12 cellular contexts compared by ENCODE assay signal in the genomic region with DNA sequence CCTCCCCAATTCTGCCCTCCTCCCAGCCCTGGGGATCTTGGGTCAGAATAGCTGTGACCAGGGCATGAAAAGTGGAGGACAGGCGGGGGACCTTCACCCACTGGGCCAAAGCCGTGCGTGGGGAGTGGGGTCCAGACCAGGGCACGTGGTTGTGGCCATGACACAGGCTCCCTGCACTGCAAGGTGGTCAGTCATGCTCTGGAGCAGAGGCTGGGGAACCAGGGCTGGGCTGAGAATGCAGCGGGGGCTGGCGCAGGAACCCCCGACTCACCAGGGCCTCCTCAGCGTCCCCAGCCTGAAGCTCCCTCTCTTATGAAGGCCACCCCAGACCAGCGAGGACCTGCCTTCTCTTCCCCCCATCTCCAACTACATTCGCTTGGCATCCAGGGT. TPM values are rescaled to one million over a fixed set of nuclear protein-coding genes. Genes with fewer than 3 reads are reported as not detected.
DNase-seq lines count a peak whose midpoint lies in the region; ATAC-seq and TF ChIP-seq lines count a peak whose summit lies in the region.
"Had no signal": no experiment of that assay in that cellular context is flagged by ENCODE, and none has a peak within 500 bp of the region (broad histone marks: within the 10 kb centered on the region; RNA-seq: fewer than 3 reads in every experiment).

No MANE protein-coding gene starts in this region.

- in situ Hi-C loops in gastrocnemius medialis (cut with MboI; ENCODE audit: low sequenced_read_pairs in 4 of 4): no loop called here

- H3K36me3 ChIP-seq in Karpas-422 (ENCODE audit: insufficient read depth, low read length) (no peaks in the 10 kb centered on the region; the same call in 1 of the 2 replicates), endodermal cell (ENCODE audit: control insufficient read depth, insufficient read depth, low read length) (peaks cover 1% of the 10 kb centered on the region), gastrocnemius medialis (peaks cover 0 to 4% of the 10 kb centered on the region in 2 donors), body of pancreas (replicated peaks in 1 of 2; ENCODE audit: insufficient read depth in 1 of 2, low read depth in 2 of 2) (peaks cover 0 to under 1% of the 10 kb centered on the region in 2 donors)

- peak overlapping the region; percentile 99; the same call in 1 of the 2 replicates for H3K9ac ChIP-seq in Karpas-422 (ENCODE audit: low read length)
- no peak overlapping the region for H3K9ac ChIP-seq in endodermal cell (ENCODE audit: extremely low read depth, low read length, poor library complexity, severe bottlenecking)

- H3K79me2 ChIP-seq in Karpas-422 (ENCODE audit: low read length): peaks cover 58% of the 10 kb centered on the region

- CTCF ChIA-PET in activated CD8-positive, alpha-beta T cell treated with anti-CD3 and anti-CD28 coated beads for 36 hours (lab: Charles Lee): interaction anchor here (0.8 to 1.1 kb wide), 2 partner anchors 26 to 32 kb away, joined by 3 to 4 read pairs; no protein-coding TSS in a partner anchor
- CTCF ChIA-PET in activated CD8-positive, alpha-beta T cell treated with anti-CD3 and anti-CD28 coated beads, Interleukin-2, amount 10 ng/mL, durations not matched to agents 7 days and 5 days (lab: Charles Lee): interaction anchor here (2.6 kb wide), 1 partner anchor 29 kb away, joined by 8 read pairs; a partner anchor contains a TSS

- H3K4me1 ChIP-seq in Karpas-422 (ENCODE audit: low read length) (peaks cover 36% of the 10 kb centered on the region), endodermal cell (ENCODE audit: control insufficient read depth, insufficient read depth, low read length) (peaks cover 5% of the 10 kb centered on the region), gastrocnemius medialis (peaks cover 53 to 70% of the 10 kb centered on the region in 2 donors), body of pancreas (peaks cover 45% of the 10 kb centered on the region)

- no peak for ATAC-seq in activated CD8-positive, alpha-beta T cell treated with anti-CD3 and anti-CD28 coated beads for 36 hours
- ATAC-seq in activated CD8-positive, alpha-beta T cell treated with anti-CD3 and anti-CD28 coated beads, Interleukin-2, amount 10 ng/mL, durations not matched to agents 7 days and 5 days: no peak
- ATAC-seq in gastrocnemius medialis (no peak), body of pancreas (no peak), GM18868 (IDR thresholded peaks at IDR 0.05; ENCODE audit: unreplicated experiment) (no peak)
- ATAC-seq: natural killer cell treated with Interleukin-12 subunit alpha and Interleukin-12 subunit beta and Interleukin-15 and Interleukin-18, amount 100 ng/mL, for 72 hours had no signal

- H3K27ac ChIP-seq in Karpas-422 (ENCODE audit: low read length): no peak overlapping the region
- H3K27ac ChIP-seq in endodermal cell (ENCODE audit: low read depth, low read length): no peak overlapping the region
- peak overlapping the region; percentile 96 to 99 (median 98) for H3K27ac ChIP-seq in gastrocnemius medialis
- H3K27ac ChIP-seq in body of pancreas: peak overlapping the region in 2 of 4 donors; percentile 67 to 79

- no peaks in the 10 kb centered on the region for H3K36me3 Mint-ChIP-seq in activated CD8-positive, alpha-beta T cell treated with anti-CD3 and anti-CD28 coated beads for 36 hours (ENCODE audit: low read depth)
- H3K36me3 Mint-ChIP-seq in activated CD8-positive, alpha-beta T cell treated with anti-CD3 and anti-CD28 coated beads, Interleukin-2, amount 10 ng/mL, durations not matched to agents 7 days and 5 days (ENCODE audit: low read depth): no peaks in the 10 kb centered on the region
- peaks cover under 1% of the 10 kb centered on the region for H3K36me3 Mint-ChIP-seq in endodermal cell (ENCODE audit: low read depth)
- H3K36me3 Mint-ChIP-seq: natural killer cell treated with Interleukin-12 subunit alpha and Interleukin-12 subunit beta and Interleukin-15 and Interleukin-18, amount 100 ng/mL, for 72 hours had no signal

- POLR2A ChIA-PET in activated CD8-positive, alpha-beta T cell treated with anti-CD3 and anti-CD28 coated beads for 36 hours (lab: Charles Lee): interaction anchor here (1.3 to 1.4 kb wide), 2 partner anchors 25 to 75 kb away, joined by 3 read pairs; no protein-coding TSS in a partner anchor
- POLR2A ChIA-PET in activated CD8-positive, alpha-beta T cell treated with anti-CD3 and anti-CD28 coated beads, Interleukin-2, amount 10 ng/mL, durations not matched to agents 7 days and 5 days (lab: Charles Lee): no interaction called here

- WGBS in endodermal cell (ENCODE audit: insufficient coverage in 1 of 2, insufficient read length in 1 of 2), 2 experiments: 92 to 98% methylated on average over 8 to 10 of the region's 10 CpGs
- WGBS in body of pancreas, 2 donors: 77 to 100% methylated on average over 1 to 10 of the region's 10 CpGs

- H3K27me3 Mint-ChIP-seq in activated CD8-positive, alpha-beta T cell treated with anti-CD3 and anti-CD28 coated beads for 36 hours: no peaks in the 10 kb centered on the region
- no peaks in the 10 kb centered on the region for H3K27me3 Mint-ChIP-seq in activated CD8-positive, alpha-beta T cell treated with anti-CD3 and anti-CD28 coated beads, Interleukin-2, amount 10 ng/mL, durations not matched to agents 7 days and 5 days (ENCODE audit: low read depth)
- no peaks in the 10 kb centered on the region for H3K27me3 Mint-ChIP-seq in endodermal cell (ENCODE audit: insufficient read depth)
- H3K27me3 Mint-ChIP-seq: natural killer cell treated with Interleukin-12 subunit alpha and Interleukin-12 subunit beta and Interleukin-15 and Interleukin-18, amount 100 ng/mL, for 72 hours had no signal

- H2AFZ ChIP-seq in Karpas-422 (ENCODE audit: low read length): no peak overlapping the region

- H3K27ac Mint-ChIP-seq in activated CD8-positive, alpha-beta T cell treated with anti-CD3 and anti-CD28 coated beads for 36 hours: no peak overlapping the region
- H3K27ac Mint-ChIP-seq in activated CD8-positive, alpha-beta T cell treated with anti-CD3 and anti-CD28 coated beads, Interleukin-2, amount 10 ng/mL, durations not matched to agents 7 days and 5 days: no peak overlapping the region
- no peak overlapping the region for H3K27ac Mint-ChIP-seq in endodermal cell

- H3K9me3 ChIP-seq in Karpas-422 (ENCODE audit: low read length) (no peaks in the 10 kb centered on the region), endodermal cell (ENCODE audit: control insufficient read depth, low read length) (no peaks in the 10 kb centered on the region), gastrocnemius medialis (no peaks in the 10 kb centered on the region), body of pancreas (no peaks in the 10 kb centered on the region)
- H3K9me3 ChIP-seq: spleen had no signal

- H3K4me3 Mint-ChIP-seq in activated CD8-positive, alpha-beta T cell treated with anti-CD3 and anti-CD28 coated beads for 36 hours: peak overlapping the region; percentile 78
- no peak overlapping the region for H3K4me3 Mint-ChIP-seq in activated CD8-positive, alpha-beta T cell treated with anti-CD3 and anti-CD28 coated beads, Interleukin-2, amount 10 ng/mL, durations not matched to agents 7 days and 5 days
- H3K4me3 Mint-ChIP-seq in endodermal cell: peak overlapping the region; percentile 67

- peaks cover 39% of the 10 kb centered on the region; the same call in 1 of the 2 replicates for H4K20me1 ChIP-seq in Karpas-422 (ENCODE audit: insufficient read depth, low read depth, low read length)

- no peaks in the 10 kb centered on the region for H3K9me3 Mint-ChIP-seq in activated CD8-positive, alpha-beta T cell treated with anti-CD3 and anti-CD28 coated beads for 36 hours
- no peaks in the 10 kb centered on the region for H3K9me3 Mint-ChIP-seq in activated CD8-positive, alpha-beta T cell treated with anti-CD3 and anti-CD28 coated beads, Interleukin-2, amount 10 ng/mL, durations not matched to agents 7 days and 5 days (ENCODE audit: insufficient read depth)
- no peaks in the 10 kb centered on the region for H3K9me3 Mint-ChIP-seq in endodermal cell
- H3K9me3 Mint-ChIP-seq: natural killer cell treated with Interleukin-12 subunit alpha and Interleukin-12 subunit beta and Interleukin-15 and Interleukin-18, amount 100 ng/mL, for 72 hours had no signal

- TF ChIP-seq POLR2A in gastrocnemius medialis (IDR thresholded peaks at IDR 0.05): no peak
- no peak for TF ChIP-seq POLR2A in body of pancreas (IDR thresholded peaks at IDR 0.05)

- no peaks in the 10 kb centered on the region for H3K27me3 ChIP-seq in Karpas-422 (ENCODE audit: low read length)
- no peaks in the 10 kb centered on the region for H3K27me3 ChIP-seq in endodermal cell (ENCODE audit: control insufficient read depth, insufficient read depth, low read length, poor library complexity, severe bottlenecking)
- no peaks in the 10 kb centered on the region for H3K27me3 ChIP-seq in gastrocnemius medialis
- no peaks in the 10 kb centered on the region for H3K27me3 ChIP-seq in body of pancreas

- intact Hi-C loops in activated CD8-positive, alpha-beta T cell treated with anti-CD3 and anti-CD28 coated beads for 36 hours (cut with micrococcal nuclease): no loop called here
- intact Hi-C loops in gastrocnemius medialis (cut with DNase I; ENCODE audit: low total_unique reads) (loop anchor here (5.0 kb wide), 2 partner anchors 161 to 364 kb away; a partner anchor contains a TSS), body of pancreas (cut with DNase I) (no loop called here)

- TF ChIP-seq CTCF in activated CD8-positive, alpha-beta T cell treated with anti-CD3 and anti-CD28 coated beads for 36 hours (IDR thresholded peaks at IDR 0.05): no peak
- TF ChIP-seq CTCF in endodermal cell (conservative IDR thresholded peaks at IDR 0.05) (no peak), gastrocnemius medialis (IDR thresholded peaks at IDR 0.05 in 4 of 5, conservative IDR thresholded peaks at IDR 0.05 in 1 of 5) (no peak), body of pancreas (IDR thresholded peaks at IDR 0.05) (no peak)

- no peaks in the 10 kb centered on the region for H3K9me2 ChIP-seq in Karpas-422 (replicated peaks; ENCODE audit: insufficient read depth, low read length)

- H3K4me2 ChIP-seq in Karpas-422 (ENCODE audit: low read depth, low read length, poor library complexity, severe bottlenecking): peak overlapping the region; percentile 94

- H3K4me3 ChIP-seq in Karpas-422 (ENCODE audit: low read length) (peak overlapping the region; percentile 99; the same call in 1 of the 2 replicates), endodermal cell (ENCODE audit: low read length) (no peak overlapping the region), gastrocnemius medialis (peak overlapping the region; percentile 56 to 74 (median 60)), body of pancreas (no peak overlapping the region)

- peaks cover 22% of the 10 kb centered on the region for H3K4me1 Mint-ChIP-seq in activated CD8-positive, alpha-beta T cell treated with anti-CD3 and anti-CD28 coated beads for 36 hours (ENCODE audit: low read depth)
- H3K4me1 Mint-ChIP-seq in activated CD8-positive, alpha-beta T cell treated with anti-CD3 and anti-CD28 coated beads, Interleukin-2, amount 10 ng/mL, durations not matched to agents 7 days and 5 days (ENCODE audit: low read depth): peaks cover 20% of the 10 kb centered on the region
- H3K4me1 Mint-ChIP-seq in endodermal cell: peaks cover 2% of the 10 kb centered on the region

- no peak for DNase-seq in activated CD8-positive, alpha-beta T cell treated with anti-CD3 and anti-CD28 coated beads for 36 hours
- DNase-seq in activated CD8-positive, alpha-beta T cell treated with anti-CD3 and anti-CD28 coated beads, Interleukin-2, amount 10 ng/mL, durations not matched to agents 7 days and 5 days: no peak
- no peak for DNase-seq in Karpas-422
- no peak for DNase-seq in endodermal cell
- DNase-seq in gastrocnemius medialis: no peak
- no peak for DNase-seq in ecto neural progenitor cell (ENCODE audit: low spot score)
- no peak for DNase-seq in body of pancreas
- DNase-seq: spleen, SW 1271 had no signal

RNA-seq across cellular contexts. Expression of a gene that starts 2.7 kb away (rescaled TPM):
- total RNA-seq in activated CD8-positive, alpha-beta T cell treated with anti-CD3 and anti-CD28 coated beads for 36 hours: 10 to 100 TPM; 37.2 to 39.2 TPM
- 10 to 100 TPM; 29.1 to 30.7 TPM for total RNA-seq in activated CD8-positive, alpha-beta T cell treated with anti-CD3 and anti-CD28 coated beads, Interleukin-2, amount 10 ng/mL, durations not matched to agents 7 days and 5 days
- total RNA-seq in Karpas-422 (2014; rRNA removed; shearing (Covaris generic); ENCODE audit: low replicate concordance): 36.0 and 104 TPM in 2 replicates
- 10 to 100 TPM; 71.9 to 73.3 TPM for total RNA-seq in endodermal cell
- 56.7 TPM for polyA plus RNA-seq in endodermal cell (2013, experiment 1 of 2)
- 48.1 TPM for polyA plus RNA-seq in endodermal cell (2013, experiment 2 of 2)
- total RNA-seq in gastrocnemius medialis: 100 to 1,000 TPM; 196 to 311 (median 258) TPM
- total RNA-seq in body of pancreas: 10 to 100 TPM; 58.1 to 84.4 TPM

RNA-seq across cellular contexts. Expression of a gene that starts 11.9 kb away (rescaled TPM):
- total RNA-seq in activated CD8-positive, alpha-beta T cell treated with anti-CD3 and anti-CD28 coated beads for 36 hours: under 1 TPM; 0.92 to 0.98 TPM
- not detected for total RNA-seq in activated CD8-positive, alpha-beta T cell treated with anti-CD3 and anti-CD28 coated beads, Interleukin-2, amount 10 ng/mL, durations not matched to agents 7 days and 5 days
- total RNA-seq in Karpas-422 (2014; rRNA removed; shearing (Covaris generic); ENCODE audit: low replicate concordance): not detected in 2 replicates
- total RNA-seq in endodermal cell: 10 to 100 TPM; 28.3 to 29.2 TPM
- 144 TPM for polyA plus RNA-seq in endodermal cell (2013, experiment 1 of 2)
- 128 TPM for polyA plus RNA-seq in endodermal cell (2013, experiment 2 of 2)
- 10 to 100 TPM; 13.9 to 41.9 (median 34.2) TPM for total RNA-seq in gastrocnemius medialis
- total RNA-seq in body of pancreas: 10 to 100 TPM; 23.3 to 48.5 TPM
- total RNA-seq: dermis microvascular lymphatic vessel endothelial cell; natural killer cell treated with Interleukin-12 subunit alpha and Interleukin-12 subunit beta and Interleukin-15 and Interleukin-18, amount 100 ng/mL, for 72 hours had no signal

RNA-seq across cellular contexts. Expression of a gene that starts 15.4 kb away (rescaled TPM):
- total RNA-seq in activated CD8-positive, alpha-beta T cell treated with anti-CD3 and anti-CD28 coated beads for 36 hours: under 1 TPM; 0.13 to 0.14 TPM
- 1 to 10 TPM in 1 of 2 experiments, under 1 TPM in 1; 0.78 to 1.2 TPM for total RNA-seq in activated CD8-positive, alpha-beta T cell treated with anti-CD3 and anti-CD28 coated beads, Interleukin-2, amount 10 ng/mL, durations not matched to agents 7 days and 5 days
- 49.2 and 82.6 TPM in 2 replicates for total RNA-seq in Karpas-422 (2014; rRNA removed; shearing (Covaris generic); ENCODE audit: low replicate concordance)
- total RNA-seq in endodermal cell (under 1 TPM; 0.09 to 0.35 TPM), gastrocnemius medialis (under 1 TPM in 2 of 4 donors, not detected in 2; 0.20 to 0.44 TPM), body of pancreas (under 1 TPM in 1 of 2 donors, not detected in 1; 0.26 TPM)
- polyA plus RNA-seq in endodermal cell (2013, experiment 1 of 2): 0.21 TPM
- 0.21 TPM for polyA plus RNA-seq in endodermal cell (2013, experiment 2 of 2)

RNA-seq across cellular contexts. Expression of a gene that starts 21.9 kb away (rescaled TPM):
- 10 to 100 TPM in 1 of 2 experiments, 1 to 10 TPM in 1; 8.4 to 11.0 TPM for total RNA-seq in activated CD8-positive, alpha-beta T cell treated with anti-CD3 and anti-CD28 coated beads for 36 hours
- total RNA-seq in activated CD8-positive, alpha-beta T cell treated with anti-CD3 and anti-CD28 coated beads, Interleukin-2, amount 10 ng/mL, durations not matched to agents 7 days and 5 days: 10 to 100 TPM; 18.5 to 21.4 TPM
- total RNA-seq in Karpas-422 (2014; rRNA removed; shearing (Covaris generic); ENCODE audit: low replicate concordance): 35.0 and 74.7 TPM in 2 replicates
- 10 to 100 TPM; 12.0 to 13.6 TPM for total RNA-seq in endodermal cell
- polyA plus RNA-seq in endodermal cell (2013, experiment 1 of 2): 12.8 TPM
- 11.3 TPM for polyA plus RNA-seq in endodermal cell (2013, experiment 2 of 2)
- total RNA-seq in gastrocnemius medialis: 10 to 100 TPM; 22.7 to 64.9 (median 34.0) TPM
- total RNA-seq in body of pancreas: 10 to 100 TPM; 15.6 to 33.0 TPM

RNA-seq across cellular contexts. Expression of a gene that starts 22.0 kb away (rescaled TPM):
- total RNA-seq in activated CD8-positive, alpha-beta T cell treated with anti-CD3 and anti-CD28 coated beads for 36 hours: 100 to 1,000 TPM; 110 to 122 TPM
- total RNA-seq in activated CD8-positive, alpha-beta T cell treated with anti-CD3 and anti-CD28 coated beads, Interleukin-2, amount 10 ng/mL, durations not matched to agents 7 days and 5 days: 100 to 1,000 TPM; 120 to 134 TPM
- 69.8 and 168 TPM in 2 replicates for total RNA-seq in Karpas-422 (2014; rRNA removed; shearing (Covaris generic); ENCODE audit: low replicate concordance)
- total RNA-seq in endodermal cell (100 to 1,000 TPM; 146 to 153 TPM), gastrocnemius medialis (10 to 100 TPM; 74.0 to 94.4 (median 84.7) TPM), body of pancreas (100 to 1,000 TPM in 1 of 2 donors, 10 to 100 TPM in 1; 89.0 to 189 TPM)
- 107 TPM for polyA plus RNA-seq in endodermal cell (2013, experiment 1 of 2)
- polyA plus RNA-seq in endodermal cell (2013, experiment 2 of 2): 92.4 TPM

Comparison
In these comparisons a context has a peak if more than half of its experiments do, and no peak if none do; other contexts are left out.
1. H3K27ac ChIP-seq: peak in gastrocnemius medialis (4 of 4); none in Karpas-422 (single experiment) and endodermal cell (single experiment).
2. H3K4me3 ChIP-seq: peak in Karpas-422 (single experiment) and gastrocnemius medialis (4 of 4); none in endodermal cell (single experiment) and body of pancreas (0 of 2).
3. RNA of a gene that starts 11.9 kb away (total RNA-seq): 23.3 to 48.5 TPM in body of pancreas, 13.9 to 41.9 TPM in gastrocnemius medialis and 28.3 to 29.2 TPM in endodermal cell; 0.92 to 0.98 TPM in activated CD8-positive, alpha-beta T cell treated with anti-CD3 and anti-CD28 coated beads for 36 hours, not detected in activated CD8-positive, alpha-beta T cell treated with anti-CD3 and anti-CD28 coated beads, Interleukin-2, amount 10 ng/mL, durations not matched to agents 7 days and 5 days and not detected in Karpas-422; every median in the first group is over 4 times any median in the second.
4. RNA of a gene that starts 15.4 kb away (total RNA-seq): 49.2 to 82.6 TPM in Karpas-422; 0.78 to 1.2 TPM in activated CD8-positive, alpha-beta T cell treated with anti-CD3 and anti-CD28 coated beads, Interleukin-2, amount 10 ng/mL, durations not matched to agents 7 days and 5 days, 0.09 to 0.35 TPM in endodermal cell, 0.26 TPM in body of pancreas, 0.20 to 0.44 TPM in gastrocnemius medialis and 0.13 to 0.14 TPM in activated CD8-positive, alpha-beta T cell treated with anti-CD3 and anti-CD28 coated beads for 36 hours; every median in the first group is over 10 times any median in the second.